Comparison of ENCODE assay signal across 18 cellular contexts in genomic region chr10:93452143-93452542, GRCh38. TPM values are rescaled to one million over a fixed set of nuclear protein-coding genes. Genes with fewer than 3 reads are reported as not detected.
DNase-seq lines count a peak whose midpoint lies in the region; ATAC-seq, FAIRE-seq and TF ChIP-seq lines count a peak whose summit lies in the region.
"Had no signal": no experiment of that assay in that cellular context is flagged by ENCODE, and none has a peak within 500 bp of the region (broad histone marks: within the 10 kb centered on the region; RNA-seq: fewer than 3 reads in every experiment).

No MANE protein-coding gene starts in this region.

- no peak for TF ChIP-seq RAD21 in GM12878 (IDR thresholded peaks at IDR 0.05; ENCODE audit: insufficient read depth, low read depth, low read length)

- H3K4me1 ChIP-seq in GM12878 (ENCODE audit: control insufficient read depth, insufficient read depth, low read length), result no peaks in the 10 kb centered on the region
- no peaks in the 10 kb centered on the region for H3K4me1 ChIP-seq in CD8-positive, alpha-beta memory T cell (ENCODE audit: insufficient read depth, low read length)
- peaks cover 0 to 6% (median 0%) of the 10 kb centered on the region in 4 donors for H3K4me1 ChIP-seq in tibial nerve
- H3K4me1 ChIP-seq: BLaER1 treated with 17β-estradiol and CSF1 and Interleukin-3, amounts not matched to agents 10 nM and 100 nM had no signal

- POLR2A ChIA-PET in GM12878 (lab: Charles Lee), result no interaction called here
- POLR2A ChIA-PET in CD8-positive, alpha-beta memory T cell (lab: Charles Lee), result no interaction called here

- H3K27me3 Mint-ChIP-seq in stimulated activated naive CD8-positive, alpha-beta T cell treated with anti-CD3 and anti-CD28 coated beads, Interleukin-15, amount 100 ng/mL, for 72 hours, result no peaks in the 10 kb centered on the region
- peaks cover 5 to 6% of the 10 kb centered on the region in 2 donors for H3K27me3 Mint-ChIP-seq in CD8-positive, alpha-beta memory T cell
- H3K27me3 Mint-ChIP-seq: naive thymus-derived CD4-positive, alpha-beta T cell had no signal

- H3K9ac ChIP-seq in GM12878 (ENCODE audit: control insufficient read depth, insufficient read depth, low read length), result no peak overlapping the region
- H3K9ac ChIP-seq: BLaER1 treated with 17β-estradiol and CSF1 and Interleukin-3, amounts not matched to agents 10 nM and 100 nM had no signal

- TF ChIP-seq EP300 in GM12878 (IDR thresholded peaks at IDR 0.05; ENCODE audit: borderline replicate concordance in 1 of 2, control insufficient read depth in 1 of 2, low read depth in 2 of 2, low read length in 2 of 2), result no peak
- TF ChIP-seq EP300 in tibial nerve (IDR thresholded peaks at IDR 0.05), result no peak

- WGBS in GM12878 (ENCODE audit: insufficient coverage, insufficient replicate concordance, low lambda C conversion rate, missing lambda C conversion rate), result 0% methylated on average over 2 of the region's 2 CpGs
- 49 to 53% methylated on average over 2 of the region's 2 CpGs for WGBS in tibial nerve, 2 donors

- H3K4me2 ChIP-seq in GM12878 (ENCODE audit: control insufficient read depth, insufficient read depth), result no peak overlapping the region
- H3K4me2 ChIP-seq: BLaER1 treated with 17β-estradiol and CSF1 and Interleukin-3, amounts not matched to agents 10 nM and 100 nM had no signal

- SMC1A ChIA-PET in GM12878 (lab: Charles Lee; ENCODE audit: uncharacterized antibody, unreplicated experiment), result no interaction called here

- peak; percentile 13 for FAIRE-seq in GM12878 (lab: Jason Lieb, UNC)

- H3K27me3 ChIP-seq in GM12878 (replicated peaks in 1 of 2; ENCODE audit: control insufficient read depth in 2 of 2, insufficient read depth in 2 of 2, low read length in 1 of 2) (no peaks in the 10 kb centered on the region), tibial nerve (no peaks in the 10 kb centered on the region)
- no peaks in the 10 kb centered on the region for H3K27me3 ChIP-seq in CD8-positive, alpha-beta memory T cell (ENCODE audit: insufficient read depth, low read length, poor library complexity, severe bottlenecking)
- H3K27me3 ChIP-seq: BLaER1 treated with 17β-estradiol and CSF1 and Interleukin-3, amounts not matched to agents 10 nM and 100 nM had no signal

- no peak overlapping the region for H3K4me3 ChIP-seq in GM12878
- H3K4me3 ChIP-seq in CD8-positive, alpha-beta memory T cell (ENCODE audit: low read length), result no peak overlapping the region
- H3K4me3 ChIP-seq in tibial nerve, result no peak overlapping the region
- H3K4me3 ChIP-seq: BLaER1 treated with 17β-estradiol and CSF1 and Interleukin-3, amounts not matched to agents 10 nM and 100 nM had no signal

- no peak for TF ChIP-seq POLR2A in GM12878 (IDR thresholded peaks at IDR 0.05; ENCODE audit: low read depth, low read length)
- TF ChIP-seq POLR2A in tibial nerve (IDR thresholded peaks at IDR 0.05), result no peak

- peak; percentile 81 for ATAC-seq in stimulated activated naive CD8-positive, alpha-beta T cell treated with anti-CD3 and anti-CD28 coated beads, Interleukin-15, amount 100 ng/mL, for 72 hours
- no peak for ATAC-seq in stimulated activated naive CD8-positive, alpha-beta T cell treated with anti-CD3 and anti-CD28 coated beads, Interleukin-15, Interleukin-2, amounts not matched to agents 100 U/mL and 50 U/mL, for 24 hours
- peak; percentile 53 for ATAC-seq in GM12878
- ATAC-seq: naive thymus-derived CD4-positive, alpha-beta T cell had no signal

- in situ Hi-C loops in GM12878 (cut with MboI), result no loop called here

- H3K36me3 ChIP-seq in GM12878 (ENCODE audit: control insufficient read depth in 2 of 2, insufficient read depth in 2 of 2, low read length in 1 of 2) (no peaks in the 10 kb centered on the region), tibial nerve (peaks cover 0 to 35% (median 0%) of the 10 kb centered on the region in 3 donors)
- H3K36me3 ChIP-seq in CD8-positive, alpha-beta memory T cell (ENCODE audit: insufficient read depth, low read length), result no peaks in the 10 kb centered on the region

- intact Hi-C loops in GM12878 (cut with micrococcal nuclease; ENCODE audit: unreplicated experiment), result no loop called here

- H3K4me1 Mint-ChIP-seq in stimulated activated naive CD8-positive, alpha-beta T cell treated with anti-CD3 and anti-CD28 coated beads, Interleukin-15, amount 100 ng/mL, for 72 hours, result peaks cover 13% of the 10 kb centered on the region
- peaks cover 5 to 7% (median 6%) of the 10 kb centered on the region in 3 donors for H3K4me1 Mint-ChIP-seq in CD8-positive, alpha-beta memory T cell

- DNase-seq in DMS 273 (lab: John Stamatoyannopoulos, UW; ENCODE audit: unreplicated experiment) (peak; percentile 9), DMS 273 treated with DMSO at 0.1 percent for 48 hours (lab: John Stamatoyannopoulos, UW) (no peak), GM12878 (ENCODE audit: low read depth, low spot score) (no peak), ureter (ENCODE audit: low spot score) (no peak), tibial nerve (ENCODE audit: low spot score in 2 of 2) (no peak)
- DNase-seq in stimulated activated naive CD8-positive, alpha-beta T cell treated with anti-CD3 and anti-CD28 coated beads, Interleukin-15, amount 100 ng/mL, for 72 hours, result peak; percentile 5 to 34
- DNase-seq in stimulated activated naive CD8-positive, alpha-beta T cell treated with anti-CD3 and anti-CD28 coated beads, Interleukin-15, Interleukin-2, amounts not matched to agents 100 U/mL and 50 U/mL, for 24 hours, result no peak
- DNase-seq in CD8-positive, alpha-beta memory T cell, result no peak
- DNase-seq: activated CD8-positive, alpha-beta memory T cell treated with anti-CD3 and anti-CD28 coated beads, Interleukin-2, amount 50 U/mL, for 48 hours; DMS79; head of caudate nucleus; naive thymus-derived CD4-positive, alpha-beta T cell; NCI-H1436 treated with DMSO at 0.1 percent for 48 hours; NCI-H226; Right ventricle myocardium superior; trophoblast cell had no signal

- RAD21 ChIA-PET in GM12878 (lab: Charles Lee; ENCODE audit: unreplicated experiment), result no interaction called here

- H4K20me1 ChIP-seq in GM12878 (ENCODE audit: control insufficient read depth, insufficient read depth), result no peaks in the 10 kb centered on the region
- H4K20me1 ChIP-seq: BLaER1 treated with 17β-estradiol and CSF1 and Interleukin-3, amounts not matched to agents 10 nM and 100 nM had no signal

- CTCF ChIA-PET in GM12878 (lab: Yijun Ruan, JAX), result no interaction called here
- CTCF ChIA-PET in CD8-positive, alpha-beta memory T cell (lab: Charles Lee), result no interaction called here

- H3K27ac Mint-ChIP-seq in stimulated activated naive CD8-positive, alpha-beta T cell treated with anti-CD3 and anti-CD28 coated beads, Interleukin-15, amount 100 ng/mL, for 72 hours, result no peak overlapping the region
- H3K27ac Mint-ChIP-seq in CD8-positive, alpha-beta memory T cell, result no peak overlapping the region

- no peaks in the 10 kb centered on the region for H3K9me3 Mint-ChIP-seq in stimulated activated naive CD8-positive, alpha-beta T cell treated with anti-CD3 and anti-CD28 coated beads, Interleukin-15, amount 100 ng/mL, for 72 hours
- no peaks in the 10 kb centered on the region for H3K9me3 Mint-ChIP-seq in CD8-positive, alpha-beta memory T cell

- H3K27ac ChIP-seq in GM12878 (ENCODE audit: control insufficient read depth, insufficient read depth), result no peak overlapping the region
- no peak overlapping the region for H3K27ac ChIP-seq in CD8-positive, alpha-beta memory T cell (ENCODE audit: low read depth, low read length)
- H3K27ac ChIP-seq in tibial nerve, result no peak overlapping the region
- H3K27ac ChIP-seq: 22Rv1; BLaER1 treated with 17β-estradiol and CSF1 and Interleukin-3, amounts not matched to agents 10 nM and 100 nM had no signal

- BruUV-seq in GM12878 (replicated peaks; lab: Mats Ljungman, UMichigan), result no TSS peak

- H3K4me3 Mint-ChIP-seq in stimulated activated naive CD8-positive, alpha-beta T cell treated with anti-CD3 and anti-CD28 coated beads, Interleukin-15, amount 100 ng/mL, for 72 hours, result no peak overlapping the region
- H3K4me3 Mint-ChIP-seq in CD8-positive, alpha-beta memory T cell, result no peak overlapping the region

- no peak overlapping the region for H2AFZ ChIP-seq in GM12878 (ENCODE audit: control insufficient read depth, low read depth, low read length)

- TF ChIP-seq CTCF in GM12878 (IDR thresholded peaks at IDR 0.05 in 2 of 3, conservative IDR thresholded peaks at IDR 0.05 in 1 of 3; ENCODE audit: control insufficient read depth in 2 of 3, extremely low read depth in 1 of 3, insufficient read depth in 1 of 3, low read depth in 3 of 3, low read length in 3 of 3), result no peak
- TF ChIP-seq CTCF in tibial nerve (IDR thresholded peaks at IDR 0.05), result no peak

- H3K9me3 ChIP-seq in GM12878 (replicated peaks; ENCODE audit: control insufficient read depth, insufficient read depth, low read length) (no peaks in the 10 kb centered on the region), tibial nerve (no peaks in the 10 kb centered on the region)
- H3K9me3 ChIP-seq in CD8-positive, alpha-beta memory T cell (ENCODE audit: low read length), result no peaks in the 10 kb centered on the region
- H3K9me3 ChIP-seq: BLaER1 treated with 17β-estradiol and CSF1 and Interleukin-3, amounts not matched to agents 10 nM and 100 nM had no signal

- H3K36me3 Mint-ChIP-seq in CD8-positive, alpha-beta memory T cell, result no peaks in the 10 kb centered on the region
- H3K36me3 Mint-ChIP-seq: naive thymus-derived CD4-positive, alpha-beta T cell had no signal

- no peaks in the 10 kb centered on the region for H3K79me2 ChIP-seq in GM12878 (ENCODE audit: control insufficient read depth, insufficient read depth, low read length)

RNA-seq across cellular contexts. Expression of gene MYOF, which starts 30.0 kb away (rescaled TPM):
- total RNA-seq in GM12878 (2013; cell fraction: nucleolus; rRNA removed), result 0.34 and 0.63 TPM in 2 replicates
- total RNA-seq in GM12878 (2014; rRNA removed), result 0.11 and 0.16 TPM in 2 replicates
- total RNA-seq in GM12878 (2014; rRNA removed; fragmentation: Illumina TruSeq; extraction: Trizol), result 0.09 and 0.18 TPM in 2 replicates
- total RNA-seq in GM12878 (2021), result 0.44 and 0.45 TPM in 2 replicates
- 0.04 TPM for polyA plus RNA-seq in GM12878 (2011; ENCODE audit: low read depth)
- polyA plus RNA-seq in GM12878 (2011; rRNA removed), result 0.04 and 0.15 TPM in 2 replicates
- 0.07 and 0.10 TPM in 2 replicates for polyA plus RNA-seq in GM12878 (2011; cell fraction: cytosol; rRNA removed)
- 0.16 and 0.18 TPM in 2 replicates for polyA plus RNA-seq in GM12878 (2011; cell fraction: nucleus; rRNA removed)
- polyA plus RNA-seq in GM12878 (2012), result 0.04 TPM in 2 replicates
- polyA plus RNA-seq in GM12878 (2014; fragmentation: Illumina TruSeq; extraction: Trizol), result 0.11 and 0.19 TPM in 2 replicates
- under 1 TPM; 0.02 to 0.13 TPM for polyA plus RNA-seq in GM12878 (2014; fragmentation: Nextera tagmentation; extraction: Ambion mirVana)
- 0.25 and 0.42 TPM in 2 replicates for polyA plus RNA-seq in GM12878 (2014; rRNA removed)
- under 1 TPM; 0.48 to 0.59 TPM for polyA plus RNA-seq in GM12878 (2016; fragmentation: Nextera tagmentation; extraction: Ambion mirVana)
- polyA minus RNA-seq in GM12878 (2011; rRNA and poly(A)+ RNA removed), result 0.07 TPM in 1 of 2 replicates, not detected in the other
- polyA minus RNA-seq in GM12878 (2011; cell fraction: cytosol; rRNA and poly(A)+ RNA removed), result 0.80 and 1.9 TPM in 2 replicates
- polyA minus RNA-seq in GM12878 (2011; cell fraction: nucleus; rRNA and poly(A)+ RNA removed), result under 0.01 and 0.19 TPM in 2 replicates
- 339 TPM for total RNA-seq in ureter
- total RNA-seq in CD8-positive, alpha-beta memory T cell, result 10 to 100 TPM; 57.0 to 62.8 TPM
- not detected for polyA plus RNA-seq in CD8-positive, alpha-beta memory T cell
- 10 to 100 TPM; 39.6 to 70.4 (median 59.2) TPM for total RNA-seq in tibial nerve
- polyA plus RNA-seq: naive thymus-derived CD4-positive, alpha-beta T cell had no signal

RNA-seq across cellular contexts. Expression of gene CEP55, which starts 44.3 kb away (rescaled TPM):
- total RNA-seq in GM12878 (2013; cell fraction: nucleolus; rRNA removed), result 15.3 and 17.8 TPM in 2 replicates
- total RNA-seq in GM12878 (2014; rRNA removed) (51.3 and 59.5 TPM in 2 replicates), GM12878 (2014; rRNA removed; fragmentation: Illumina TruSeq; extraction: Trizol) (80.8 and 83.6 TPM in 2 replicates), GM12878 (2021) (37.5 and 38.7 TPM in 2 replicates), ureter (0.89 TPM), tibial nerve (1 to 10 TPM in 1 of 4 donors, under 1 TPM in 1, not detected in 2; 0.63 to 5.7 TPM)
- 10.4 TPM for polyA plus RNA-seq in GM12878 (2011; ENCODE audit: low read depth)
- polyA plus RNA-seq in GM12878 (2011; rRNA removed) (54.6 and 86.6 TPM in 2 replicates), GM12878 (2014; fragmentation: Illumina TruSeq; extraction: Trizol) (65.2 and 77.0 TPM in 2 replicates), GM12878 (2014; fragmentation: Nextera tagmentation; extraction: Ambion mirVana) (10 to 100 TPM; 14.6 to 16.7 TPM), GM12878 (2014; rRNA removed) (32.2 and 41.2 TPM in 2 replicates), GM12878 (2016; fragmentation: Nextera tagmentation; extraction: Ambion mirVana) (10 to 100 TPM; 52.7 to 56.1 TPM)
- polyA plus RNA-seq in GM12878 (2011; cell fraction: cytosol; rRNA removed), result 20.2 and 22.0 TPM in 2 replicates
- 17.5 and 21.3 TPM in 2 replicates for polyA plus RNA-seq in GM12878 (2011; cell fraction: nucleus; rRNA removed)
- 15.9 and 22.0 TPM in 2 replicates for polyA plus RNA-seq in GM12878 (2012)
- polyA minus RNA-seq in GM12878 (2011; rRNA and poly(A)+ RNA removed), result 19.6 and 28.5 TPM in 2 replicates
- polyA minus RNA-seq in GM12878 (2011; cell fraction: cytosol; rRNA and poly(A)+ RNA removed), result 11.2 and 13.8 TPM in 2 replicates
- 8.6 and 12.6 TPM in 2 replicates for polyA minus RNA-seq in GM12878 (2011; cell fraction: nucleus; rRNA and poly(A)+ RNA removed)
- total RNA-seq in CD8-positive, alpha-beta memory T cell, result 10 to 100 TPM; 41.2 to 44.4 TPM
- polyA plus RNA-seq in CD8-positive, alpha-beta memory T cell, result 0.97 TPM
- polyA plus RNA-seq: naive thymus-derived CD4-positive, alpha-beta T cell had no signal

Comparison
In these comparisons a context has a peak if more than half of its experiments do, and no peak if none do; other contexts are left out.
1. DNase-seq: peak in DMS 273 (single experiment) and stimulated activated naive CD8-positive, alpha-beta T cell treated with anti-CD3 and anti-CD28 coated beads, Interleukin-15, amount 100 ng/mL, for 72 hours (2 of 2); none in DMS 273 treated with DMSO at 0.1 percent for 48 hours (single experiment), stimulated activated naive CD8-positive, alpha-beta T cell treated with anti-CD3 and anti-CD28 coated beads, Interleukin-15, Interleukin-2, amounts not matched to agents 100 U/mL and 50 U/mL, for 24 hours (single experiment), GM12878 (single experiment), ureter (single experiment), CD8-positive, alpha-beta memory T cell (0 of 5) and tibial nerve (0 of 2).
2. RNA of gene MYOF, which starts 30.0 kb away (total RNA-seq): 339 TPM in ureter (single experiment), 57.0 to 62.8 TPM in CD8-positive, alpha-beta memory T cell and 39.6 to 70.4 TPM in tibial nerve; 0.09 to 0.63 TPM in GM12878; every median in the first group is over 10 times any median in the second.